In genomic region chr4:74933562-74934015, GRCh38 we compare ENCODE assay signal across 8 cellular contexts. TPM values are rescaled to one million over a fixed set of nuclear protein-coding genes. Genes with fewer than 3 reads are reported as not detected.
DNase-seq lines count a peak whose midpoint lies in the region; ATAC-seq and TF ChIP-seq lines count a peak whose summit lies in the region.

No MANE protein-coding gene starts in this region.

- H3K27me3 ChIP-seq in ectodermal cell (ENCODE audit: control insufficient read depth, insufficient read depth, low read length, poor library complexity, severe bottlenecking), result peaks cover 30% of the 10 kb centered on the region
- H3K27me3 ChIP-seq in mucosa of stomach (ENCODE audit: control insufficient read depth, insufficient read depth, low read length), result peaks cover 17% of the 10 kb centered on the region

- peak; percentile 44 for DNase-seq in GM12865 (ENCODE audit: low read depth)
- peak; percentile 34 for DNase-seq in NCI-H1694 treated with DMSO at 0.1 percent for 48 hours (lab: John Stamatoyannopoulos, UW)
- DNase-seq in omental fat pad (ENCODE audit: low spot score), result no peak
- no peak for DNase-seq in NOMO-1 (lab: John Stamatoyannopoulos, UW; ENCODE audit: unreplicated experiment in 2 of 2)

- no peaks in the 10 kb centered on the region for H3K9me3 ChIP-seq in ectodermal cell (ENCODE audit: control insufficient read depth, low read length)
- no peaks in the 10 kb centered on the region for H3K9me3 ChIP-seq in mucosa of stomach (ENCODE audit: control insufficient read depth, low read length)

- peak overlapping the region; percentile 76 for H3K4me3 ChIP-seq in GM12865 (ENCODE audit: low read depth, low read length)
- H3K4me3 ChIP-seq in ectodermal cell (ENCODE audit: insufficient read depth, low read depth, low read length), result peak overlapping the region; percentile 42
- H3K4me3 ChIP-seq in mucosa of stomach (ENCODE audit: low read length), result peak overlapping the region; percentile 74

- 2% methylated on average over 28 of the region's 28 CpGs for WGBS in ectodermal cell, 2 experiments

- no peak overlapping the region for H3K27ac ChIP-seq in ectodermal cell (ENCODE audit: insufficient read depth, low read depth, low read length, poor library complexity, severe bottlenecking)

- H3K36me3 ChIP-seq in ectodermal cell (ENCODE audit: control insufficient read depth, insufficient read depth, low read length) (no peaks in the 10 kb centered on the region), mucosa of stomach (ENCODE audit: control insufficient read depth, insufficient read depth, low read length) (no peaks in the 10 kb centered on the region)

- ATAC-seq in GM21619 (IDR thresholded peaks at IDR 0.05; ENCODE audit: unreplicated experiment) (no peak), omental fat pad (ENCODE audit: low FRiP score) (no peak), HG03095 (IDR thresholded peaks at IDR 0.05; ENCODE audit: unreplicated experiment) (no peak)

- peaks cover 10% of the 10 kb centered on the region for H3K4me1 ChIP-seq in ectodermal cell (ENCODE audit: control insufficient read depth, insufficient read depth, low read length)
- peaks cover 16% of the 10 kb centered on the region for H3K4me1 ChIP-seq in mucosa of stomach (ENCODE audit: control insufficient read depth, insufficient read depth, low read length)

- no peak for TF ChIP-seq CTCF in GM12865 (IDR thresholded peaks at IDR 0.05; ENCODE audit: insufficient read depth, low read depth, low read length, missing control alignments)
- TF ChIP-seq CTCF in omental fat pad (IDR thresholded peaks at IDR 0.05), result no peak

- H3K9ac ChIP-seq in mucosa of stomach (ENCODE audit: low read length), result peak overlapping the region; percentile 62

RNA-seq across cellular contexts. Expression of gene PARM1, which starts 0.7 kb away (rescaled TPM):
- 5.0 TPM for polyA plus RNA-seq in ectodermal cell (2013, experiment 1 of 4)
- 3.6 TPM for polyA plus RNA-seq in ectodermal cell (2013, experiment 2 of 4)
- 5.6 TPM for polyA plus RNA-seq in ectodermal cell (2013, experiment 3 of 4)
- 5.3 TPM for polyA plus RNA-seq in ectodermal cell (2013, experiment 4 of 4)
- 10 to 100 TPM; 25.4 to 99.8 (median 32.6) TPM for total RNA-seq in omental fat pad

Comparison
In these comparisons a context has a peak if more than half of its experiments do, and no peak if none do; other contexts are left out.
1. DNase-seq: peak in GM12865 (single experiment) and NCI-H1694 treated with DMSO at 0.1 percent for 48 hours (single experiment); none in omental fat pad (single experiment) and NOMO-1 (0 of 2).
2. Peak in every context shown above with its lines, with median percentiles within 50 percentile points of each other: H3K4me3 ChIP-seq.